1 cellular context compared by ENCODE assay signal in the genomic region with DNA sequence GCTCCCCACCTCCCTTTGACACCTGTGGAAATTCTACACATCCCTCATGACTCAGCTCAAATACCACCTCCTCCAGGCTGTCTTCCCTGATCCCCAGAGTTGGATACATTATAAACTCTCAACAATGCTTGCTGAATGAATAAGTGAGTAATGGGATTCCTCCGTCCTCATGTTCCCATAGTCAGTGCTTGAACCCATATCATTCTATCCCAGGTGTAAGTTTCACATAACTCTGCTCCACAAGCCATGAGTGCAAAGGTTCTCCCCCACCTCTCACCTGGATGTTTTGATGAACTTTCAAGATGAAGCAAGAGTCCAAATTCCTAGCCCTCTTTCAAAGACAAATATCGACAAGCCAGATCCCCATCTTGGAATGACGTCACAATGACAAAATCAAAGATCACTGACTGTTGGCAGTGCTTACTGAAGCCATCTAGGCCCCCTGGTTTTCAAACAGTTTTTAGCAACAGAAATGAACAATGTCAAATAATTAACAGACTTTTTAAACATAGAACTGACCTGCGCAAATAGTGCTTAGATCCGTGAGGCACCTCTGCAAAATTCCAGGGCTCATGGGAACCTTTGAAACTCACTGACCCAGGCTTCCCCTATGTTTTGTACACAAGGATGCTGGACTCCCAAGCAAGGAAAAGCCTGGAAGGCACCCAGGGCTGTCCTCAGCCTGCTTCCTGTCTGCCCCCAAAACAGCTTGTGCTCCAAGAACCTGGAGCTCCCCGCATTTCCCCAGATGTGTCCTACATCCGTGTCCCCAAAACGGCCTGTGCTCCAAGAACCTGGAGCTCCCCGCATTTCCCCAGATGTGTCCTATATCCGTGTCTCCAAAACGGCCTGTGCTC.
TF ChIP-seq lines count a peak whose summit lies in the region.

No MANE protein-coding gene starts in this region.

TF ChIP-seq in HepG2, 621 proteins besides CTCF, POLR2A, EP300 and RAD21 (continued from another document and continues in another):
- TF ChIP-seq, protein P1, sequence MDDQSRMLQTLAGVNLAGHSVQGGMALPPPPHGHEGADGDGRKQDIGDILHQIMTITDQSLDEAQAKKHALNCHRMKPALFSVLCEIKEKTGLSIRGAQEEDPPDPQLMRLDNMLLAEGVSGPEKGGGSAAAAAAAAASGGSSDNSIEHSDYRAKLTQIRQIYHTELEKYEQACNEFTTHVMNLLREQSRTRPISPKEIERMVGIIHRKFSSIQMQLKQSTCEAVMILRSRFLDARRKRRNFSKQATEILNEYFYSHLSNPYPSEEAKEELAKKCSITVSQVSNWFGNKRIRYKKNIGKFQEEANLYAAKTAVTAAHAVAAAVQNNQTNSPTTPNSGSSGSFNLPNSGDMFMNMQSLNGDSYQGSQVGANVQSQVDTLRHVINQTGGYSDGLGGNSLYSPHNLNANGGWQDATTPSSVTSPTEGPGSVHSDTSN (CRISPR knock-in tag; IDR thresholded peaks at IDR 0.05; ENCODE audit: borderline replicate concordance), result no peak
- TF ChIP-seq ZNF143 (CRISPR knock-in tag; IDR thresholded peaks at IDR 0.05) (no peak), NR2F2 (IDR thresholded peaks at IDR 0.05; ENCODE audit: borderline replicate concordance, low read depth) (peak; percentile 82), MYPOP (CRISPR knock-in tag; IDR thresholded peaks at IDR 0.05) (peak; percentile 64), TFDP2 (CRISPR knock-in tag; IDR thresholded peaks at IDR 0.05) (no peak), ZNF138 (CRISPR knock-in tag; IDR thresholded peaks at IDR 0.05; ENCODE audit: low read depth) (no peak), TEAD2 (CRISPR knock-in tag; IDR thresholded peaks at IDR 0.05) (no peak), NKX3-1 (CRISPR knock-in tag; IDR thresholded peaks at IDR 0.05) (no peak; the same call in 1 of the 2 replicates), HOXA5 (CRISPR knock-in tag; IDR thresholded peaks at IDR 0.05) (no peak), KDM6A (CRISPR knock-in tag; IDR thresholded peaks at IDR 0.05; ENCODE audit: low read depth) (peak; percentile 89), MXI1 (IDR thresholded peaks at IDR 0.05; ENCODE audit: borderline replicate concordance, low read depth, low read length) (no peak), SMC3 (IDR thresholded peaks at IDR 0.05; ENCODE audit: low read length) (no peak; the same call in 1 of the 2 replicates), ZNF18 (CRISPR knock-in tag; IDR thresholded peaks at IDR 0.05; ENCODE audit: insufficient replicate concordance) (peak; percentile 56), PCBP2 (optimal IDR thresholded peaks at IDR 0.05; ENCODE audit: low read depth, low read length, poor library complexity, severe bottlenecking) (no peak), IKZF5 (CRISPR knock-in tag; IDR thresholded peaks at IDR 0.05) (0 out of 2 replicates have a peak, but pooled peaks have one; percentile 51), CREB3 (CRISPR knock-in tag; IDR thresholded peaks at IDR 0.05) (no peak), SMYD3 (CRISPR knock-in tag; IDR thresholded peaks at IDR 0.05) (no peak), ZNF614 (CRISPR knock-in tag; IDR thresholded peaks at IDR 0.05; ENCODE audit: borderline replicate concordance) (0 out of 2 replicates have a peak, but pooled peaks have one; percentile 18), KLF9 (CRISPR knock-in tag; IDR thresholded peaks at IDR 0.05; ENCODE audit: low read depth) (no peak), FOXJ3 (CRISPR knock-in tag; IDR thresholded peaks at IDR 0.05; ENCODE audit: borderline replicate concordance) (peak; percentile 83; the same call in 1 of the 2 replicates), ZKSCAN5 (CRISPR knock-in tag; IDR thresholded peaks at IDR 0.05) (no peak), NCOA5 (CRISPR knock-in tag; IDR thresholded peaks at IDR 0.05) (no peak), ZNF382 (CRISPR knock-in tag; IDR thresholded peaks at IDR 0.05; ENCODE audit: borderline replicate concordance) (no peak), SP4 (CRISPR knock-in tag; IDR thresholded peaks at IDR 0.05) (peak; percentile 19; the same call in 1 of the 2 replicates), ZNF292 (CRISPR knock-in tag; IDR thresholded peaks at IDR 0.05; ENCODE audit: borderline replicate concordance, low read depth) (no peak; the same call in 1 of the 2 replicates), ZNF451 (CRISPR knock-in tag; IDR thresholded peaks at IDR 0.05) (no peak), NFE2 (CRISPR knock-in tag; IDR thresholded peaks at IDR 0.05) (peak; percentile 60; the same call in 1 of the 2 replicates), SSRP1 (CRISPR knock-in tag; IDR thresholded peaks at IDR 0.05) (no peak), KDM5A (IDR thresholded peaks at IDR 0.05; ENCODE audit: borderline replicate concordance, low read length) (peak; percentile 51; the same call in 1 of the 2 replicates), ZSCAN20 (CRISPR knock-in tag; IDR thresholded peaks at IDR 0.05; ENCODE audit: borderline replicate concordance) (no peak), SALL2 (CRISPR knock-in tag; IDR thresholded peaks at IDR 0.05) (no peak; the same call in 1 of the 2 replicates), ZKSCAN8 (CRISPR knock-in tag; IDR thresholded peaks at IDR 0.05; ENCODE audit: borderline replicate concordance) (no peak), SIX4 (CRISPR knock-in tag; IDR thresholded peaks at IDR 0.05) (no peak), CENPT (CRISPR knock-in tag; IDR thresholded peaks at IDR 0.05; ENCODE audit: low read depth) (no peak), FOXK2 (IDR thresholded peaks at IDR 0.05) (peak; percentile 42), ZNF101 (CRISPR knock-in tag; IDR thresholded peaks at IDR 0.05; ENCODE audit: borderline replicate concordance, low read depth) (no peak), TP53 (CRISPR knock-in tag; conservative IDR thresholded peaks at IDR 0.05) (no peak), ZSCAN31 (CRISPR knock-in tag; IDR thresholded peaks at IDR 0.05; ENCODE audit: low read depth) (0 out of 2 replicates have a peak, but pooled peaks have one; percentile 29), ZBTB1 (CRISPR knock-in tag; IDR thresholded peaks at IDR 0.05; ENCODE audit: borderline replicate concordance) (no peak), CAMTA2 (CRISPR knock-in tag; IDR thresholded peaks at IDR 0.05; ENCODE audit: borderline replicate concordance) (no peak), ZNF672 (CRISPR knock-in tag; IDR thresholded peaks at IDR 0.05) (no peak), ZNF678 (CRISPR knock-in tag; IDR thresholded peaks at IDR 0.05) (no peak), ZNF10 (CRISPR knock-in tag; IDR thresholded peaks at IDR 0.05; ENCODE audit: borderline replicate concordance, low read depth) (no peak), MXD3 (CRISPR knock-in tag; IDR thresholded peaks at IDR 0.05) (no peak), REL (CRISPR knock-in tag; conservative IDR thresholded peaks at IDR 0.05) (no peak), POLR2AphosphoS2 (IDR thresholded peaks at IDR 0.05; ENCODE audit: low read depth, low read length) (no peak), ATF7-NPFF (CRISPR knock-in tag; IDR thresholded peaks at IDR 0.05; ENCODE audit: low read depth) (no peak)
- TF ChIP-seq, protein P2, sequence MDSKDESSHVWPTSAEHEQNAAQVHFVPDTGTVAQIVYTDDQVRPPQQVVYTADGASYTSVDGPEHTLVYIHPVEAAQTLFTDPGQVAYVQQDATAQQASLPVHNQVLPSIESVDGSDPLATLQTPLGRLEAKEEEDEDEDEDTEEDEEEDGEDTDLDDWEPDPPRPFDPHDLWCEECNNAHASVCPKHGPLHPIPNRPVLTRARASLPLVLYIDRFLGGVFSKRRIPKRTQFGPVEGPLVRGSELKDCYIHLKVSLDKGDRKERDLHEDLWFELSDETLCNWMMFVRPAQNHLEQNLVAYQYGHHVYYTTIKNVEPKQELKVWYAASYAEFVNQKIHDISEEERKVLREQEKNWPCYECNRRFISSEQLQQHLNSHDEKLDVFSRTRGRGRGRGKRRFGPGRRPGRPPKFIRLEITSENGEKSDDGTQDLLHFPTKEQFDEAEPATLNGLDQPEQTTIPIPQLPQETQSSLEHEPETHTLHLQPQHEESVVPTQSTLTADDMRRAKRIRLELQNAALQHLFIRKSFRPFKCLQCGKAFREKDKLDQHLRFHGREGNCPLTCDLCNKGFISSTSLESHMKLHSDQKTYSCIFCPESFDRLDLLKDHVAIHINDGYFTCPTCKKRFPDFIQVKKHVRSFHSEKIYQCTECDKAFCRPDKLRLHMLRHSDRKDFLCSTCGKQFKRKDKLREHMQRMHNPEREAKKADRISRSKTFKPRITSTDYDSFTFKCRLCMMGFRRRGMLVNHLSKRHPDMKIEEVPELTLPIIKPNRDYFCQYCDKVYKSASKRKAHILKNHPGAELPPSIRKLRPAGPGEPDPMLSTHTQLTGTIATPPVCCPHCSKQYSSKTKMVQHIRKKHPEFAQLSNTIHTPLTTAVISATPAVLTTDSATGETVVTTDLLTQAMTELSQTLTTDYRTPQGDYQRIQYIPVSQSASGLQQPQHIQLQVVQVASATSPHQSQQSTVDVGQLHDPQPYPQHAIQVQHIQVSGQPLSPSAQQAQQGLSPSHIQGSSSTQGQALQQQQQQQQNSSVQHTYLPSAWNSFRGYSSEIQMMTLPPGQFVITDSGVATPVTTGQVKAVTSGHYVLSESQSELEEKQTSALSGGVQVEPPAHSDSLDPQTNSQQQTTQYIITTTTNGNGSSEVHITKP (CRISPR knock-in tag; IDR thresholded peaks at IDR 0.05; ENCODE audit: low read depth), result no peak
- TF ChIP-seq, protein P3, sequence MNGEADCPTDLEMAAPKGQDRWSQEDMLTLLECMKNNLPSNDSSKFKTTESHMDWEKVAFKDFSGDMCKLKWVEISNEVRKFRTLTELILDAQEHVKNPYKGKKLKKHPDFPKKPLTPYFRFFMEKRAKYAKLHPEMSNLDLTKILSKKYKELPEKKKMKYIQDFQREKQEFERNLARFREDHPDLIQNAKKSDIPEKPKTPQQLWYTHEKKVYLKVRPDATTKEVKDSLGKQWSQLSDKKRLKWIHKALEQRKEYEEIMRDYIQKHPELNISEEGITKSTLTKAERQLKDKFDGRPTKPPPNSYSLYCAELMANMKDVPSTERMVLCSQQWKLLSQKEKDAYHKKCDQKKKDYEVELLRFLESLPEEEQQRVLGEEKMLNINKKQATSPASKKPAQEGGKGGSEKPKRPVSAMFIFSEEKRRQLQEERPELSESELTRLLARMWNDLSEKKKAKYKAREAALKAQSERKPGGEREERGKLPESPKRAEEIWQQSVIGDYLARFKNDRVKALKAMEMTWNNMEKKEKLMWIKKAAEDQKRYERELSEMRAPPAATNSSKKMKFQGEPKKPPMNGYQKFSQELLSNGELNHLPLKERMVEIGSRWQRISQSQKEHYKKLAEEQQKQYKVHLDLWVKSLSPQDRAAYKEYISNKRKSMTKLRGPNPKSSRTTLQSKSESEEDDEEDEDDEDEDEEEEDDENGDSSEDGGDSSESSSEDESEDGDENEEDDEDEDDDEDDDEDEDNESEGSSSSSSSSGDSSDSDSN (CRISPR knock-in tag; IDR thresholded peaks at IDR 0.05), result peak; percentile 31; the same call in 1 of the 2 replicates
- TF ChIP-seq, protein P4, sequence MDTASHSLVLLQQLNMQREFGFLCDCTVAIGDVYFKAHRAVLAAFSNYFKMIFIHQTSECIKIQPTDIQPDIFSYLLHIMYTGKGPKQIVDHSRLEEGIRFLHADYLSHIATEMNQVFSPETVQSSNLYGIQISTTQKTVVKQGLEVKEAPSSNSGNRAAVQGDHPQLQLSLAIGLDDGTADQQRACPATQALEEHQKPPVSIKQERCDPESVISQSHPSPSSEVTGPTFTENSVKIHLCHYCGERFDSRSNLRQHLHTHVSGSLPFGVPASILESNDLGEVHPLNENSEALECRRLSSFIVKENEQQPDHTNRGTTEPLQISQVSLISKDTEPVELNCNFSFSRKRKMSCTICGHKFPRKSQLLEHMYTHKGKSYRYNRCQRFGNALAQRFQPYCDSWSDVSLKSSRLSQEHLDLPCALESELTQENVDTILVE (CRISPR knock-in tag; IDR thresholded peaks at IDR 0.05), result peak; percentile 37; the same call in 1 of the 2 replicates
